ENCODE assay signal across 10 cellular contexts in genomic region chr16:73000020-73000906, GRCh38. TPM values are rescaled to one million over a fixed set of nuclear protein-coding genes. Genes with fewer than 3 reads are reported as not detected.
DNase-seq lines count a peak whose midpoint lies in the region; ATAC-seq and TF ChIP-seq lines count a peak whose summit lies in the region.
"Had no signal": no experiment of that assay in that cellular context is flagged by ENCODE, and none has a peak within 500 bp of the region (broad histone marks: within the 10 kb centered on the region; RNA-seq: fewer than 3 reads in every experiment).

No MANE protein-coding gene starts in this region.

- ATAC-seq in lower lobe of right lung = peak; percentile 5 to 54
- no peak for ATAC-seq in HG03457 (IDR thresholded peaks at IDR 0.05; ENCODE audit: unreplicated experiment)
- no peak for ATAC-seq in GM19023 (IDR thresholded peaks at IDR 0.05; ENCODE audit: unreplicated experiment)

- no peaks in the 10 kb centered on the region for H3K27me3 ChIP-seq in lower lobe of right lung (ENCODE audit: low read depth)

- H3K4me1 ChIP-seq in lower lobe of right lung = peaks cover 52% of the 10 kb centered on the region

- H3K36me3 ChIP-seq in lower lobe of right lung = no peaks in the 10 kb centered on the region

- H3K4me3 ChIP-seq in lower lobe of right lung = no peak overlapping the region

- H3K27ac ChIP-seq in cingulate gyrus (ENCODE audit: low read depth, low read length) (peak overlapping the region; percentile 33), lower lobe of right lung (no peak overlapping the region), temporal lobe (ENCODE audit: low read depth, low read length) (peak overlapping the region; percentile 57)

- H3K9me3 ChIP-seq in lower lobe of right lung = no peaks in the 10 kb centered on the region

- intact Hi-C loops in lower lobe of right lung (cut with DNase I) = no loop called here

- TF ChIP-seq CTCF in lower lobe of right lung (IDR thresholded peaks at IDR 0.05) = no peak

- DNase-seq in NCI-H2107 (lab: John Stamatoyannopoulos, UW) = peak; percentile 22
- DNase-seq in lower lobe of right lung = no peak
- no peak for DNase-seq in occipital lobe (lab: John Stamatoyannopoulos, UW)
- no peak for DNase-seq in NCI-H2171 treated with DMSO at 0.1 percent for 48 hours (lab: John Stamatoyannopoulos, UW)
- DNase-seq: activated CD4-positive, alpha-beta T cell treated with anti-CD3 and anti-CD28 coated beads, Interleukin-2, amount 10 ng/mL, durations not matched to agents 7 days and 5 days; NCI-H82 had no signal

RNA-seq across cellular contexts. Expression of gene ZFHX3, which starts 47.7 kb away (rescaled TPM):
- total RNA-seq in lower lobe of right lung = 29.3 TPM
- total RNA-seq in temporal lobe = 4.7 TPM
- 2.3 TPM for total RNA-seq in occipital lobe

Comparison
In these comparisons a context has a peak if more than half of its experiments do, and no peak if none do; other contexts are left out.
1. ATAC-seq: peak in lower lobe of right lung (2 of 2); none in HG03457 (single experiment) and GM19023 (single experiment).